ENCODE assay signal across 32 cellular contexts in genomic region chr3:17469954-17470353, GRCh38.
"Had no signal": no experiment of that assay in that cellular context is flagged by ENCODE, and none has a peak within 500 bp of the region (broad histone marks: within the 10 kb centered on the region; RNA-seq: fewer than 3 reads in every experiment).

No MANE protein-coding gene starts in this region.

- DNase-seq: activated CD4-positive, alpha-beta memory T cell treated with anti-CD3 and anti-CD28 coated beads, Interleukin-2, amount 10 ng/mL, durations not matched to agents 7 days and 5 days; activated CD4-positive, alpha-beta T cell treated with anti-CD3 and anti-CD28 coated beads for 1 hour; activated CD4-positive, alpha-beta T cell treated with anti-CD3 and anti-CD28 coated beads for 48 hours; activated CD4-positive, CD25-positive, alpha-beta regulatory T cell; activated CD8-positive, alpha-beta memory T cell treated with anti-CD3 and anti-CD28 coated beads for 24 hours; activated CD8-positive, alpha-beta memory T cell treated with anti-CD3 and anti-CD28 coated beads, Interleukin-2, amount 10 ng/mL, durations not matched to agents 7 days and 5 days; activated CD8-positive, alpha-beta memory T cell treated with anti-CD3 and anti-CD28 coated beads, Interleukin-2, amount 50 U/mL, for 48 hours; activated effector memory CD4-positive, alpha-beta T cell treated with Interleukin-2 at 50 U/mL for 16 hours; activated naive CD4-positive, alpha-beta T cell treated with anti-CD3 and anti-CD28 coated beads, Interleukin-2, amount 10 ng/mL, durations not matched to agents 7 days and 5 days; activated naive CD8-positive, alpha-beta T cell treated with anti-CD3 and anti-CD28 coated beads, Interleukin-2, amount 50 U/mL, for 24 hours; activated T-cell treated with anti-CD3 and anti-CD28 coated beads, Interleukin-2, amount 50 U/mL, for 48 hours; anterior cingulate cortex; IMR-90; NCI-H1092 treated with DMSO at 0.1 percent for 48 hours; NCI-H1417 treated with DMSO at 0.1 percent for 48 hours; NCI-H187 treated with DMSO at 0.1 percent for 48 hours; NCI-H2081; NCI-H2171 treated with DMSO at 0.1 percent for 48 hours; NCI-H2227 treated with DMSO at 0.1 percent for 48 hours; NCI-H446; NCI-H524; NK-92 treated with Interleukin-12 subunit alpha and Interleukin-12 subunit beta, amount 100 ng/mL, for 24 hours; PC-9; SIG-M5; SW 1271; T-helper 1 cell; T-helper 2 cell; T-helper 9 cell; WERI-Rb-1 had no signal

- H3K4me3 ChIP-seq: cardiac muscle cell, K562, PC-9 had no signal

- ATAC-seq: activated CD8-positive, alpha-beta memory T cell treated with anti-CD3 and anti-CD28 coated beads, Interleukin-2, amount 10 ng/mL, durations not matched to agents 7 days and 5 days; activated naive CD8-positive, alpha-beta T cell treated with anti-CD3 and anti-CD28 coated beads, Interleukin-2, amount 50 U/mL, for 24 hours; K562; Right ventricle myocardium inferior had no signal
